Comparison of ENCODE assay signal across 13 cellular contexts in the genomic region with DNA sequence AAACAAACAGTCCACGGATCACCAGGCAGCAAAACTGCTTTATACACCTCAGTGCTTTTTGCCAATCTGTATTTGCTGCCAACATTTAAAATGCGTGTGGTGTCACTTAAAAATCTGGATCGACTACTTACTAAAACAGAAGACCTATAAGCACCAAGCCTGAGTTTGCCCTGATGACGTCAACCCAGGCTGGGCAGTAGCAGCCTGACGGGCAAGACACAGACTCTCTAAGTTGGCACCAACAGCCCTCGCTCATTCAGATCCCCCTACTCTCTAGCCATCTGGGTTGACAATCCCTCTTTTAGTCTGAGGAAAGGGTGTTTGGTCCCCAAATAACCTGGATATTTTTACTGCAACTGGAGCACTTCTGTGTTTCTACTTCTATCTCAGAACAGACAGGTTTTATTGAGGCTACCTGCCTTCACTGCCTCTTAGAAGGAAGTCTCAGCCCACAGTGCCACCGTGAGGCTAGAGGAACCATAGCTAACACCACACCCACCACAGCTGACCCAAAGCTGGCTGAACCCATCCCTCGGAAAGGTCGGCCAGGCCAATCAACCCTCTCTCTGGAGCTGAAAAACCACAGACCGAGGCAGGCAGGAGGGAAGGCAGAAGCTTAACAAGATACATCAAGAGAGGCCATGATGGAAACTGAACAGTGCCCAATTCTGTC. TPM values are rescaled to one million over a fixed set of nuclear protein-coding genes. Genes with fewer than 3 reads are reported as not detected.
DNase-seq lines count a peak whose midpoint lies in the region; ATAC-seq, FAIRE-seq and TF ChIP-seq lines count a peak whose summit lies in the region.
"Had no signal": no experiment of that assay in that cellular context is flagged by ENCODE, and none has a peak within 500 bp of the region (broad histone marks: within the 10 kb centered on the region; RNA-seq: fewer than 3 reads in every experiment).

No MANE protein-coding gene starts in this region.

- H3K4me1 Mint-ChIP-seq in MCF 10A (ENCODE audit: insufficient read depth, unreplicated experiment), result peaks cover 13% of the 10 kb centered on the region
- peaks cover 22% of the 10 kb centered on the region for H3K4me1 Mint-ChIP-seq in activated naive CD8-positive, alpha-beta T cell treated with anti-CD3 and anti-CD28 coated beads for 36 hours

- CTCF ChIA-PET in MCF 10A (lab: Yijun Ruan, JAX) (interaction anchor here (0.5 to 0.6 kb wide), 2 partner anchors 19 to 168 kb away, joined by 3 to 4 read pairs; no protein-coding TSS in a partner anchor), mammary epithelial cell (lab: Charles Lee; ENCODE audit: low non-redundant PET) (interaction anchor here (0.7 kb wide), 1 partner anchor 13 kb away, joined by 5 read pairs; no protein-coding TSS in a partner anchor), GM12878 (lab: Yijun Ruan, JAX) (interaction anchor here (0.8 to 1.3 kb wide), 3 partner anchors 10 to 107 kb away, joined by 3 read pairs; partner anchors contain the start of genes COPE and DDX49)

- H3K9ac ChIP-seq in mammary epithelial cell (ENCODE audit: insufficient read depth, low read length), result no peak overlapping the region
- H3K9ac ChIP-seq in GM12878 (ENCODE audit: control insufficient read depth, insufficient read depth, low read length), result no peak overlapping the region
- no peak overlapping the region for H3K9ac ChIP-seq in keratinocyte (ENCODE audit: control insufficient read depth, extremely low read depth, insufficient read depth, low read length)
- H3K9ac ChIP-seq: KMS-11 had no signal

- RAD21 ChIA-PET in GM12878 (lab: Charles Lee; ENCODE audit: unreplicated experiment), result no interaction called here

- dilution Hi-C loops in mammary epithelial cell (cut with HindIII; ENCODE audit: low sequenced_read_pairs), result loop anchor here (5.0 kb wide), 1 partner anchor 34 kb away; no protein-coding TSS in a partner anchor
- dilution Hi-C loops in keratinocyte (cut with MboI; ENCODE audit: extremely low pct_ligation_motif_present, low sequenced_read_pairs), result no loop called here

- SMC1A ChIA-PET in GM12878 (lab: Charles Lee; ENCODE audit: uncharacterized antibody, unreplicated experiment), result no interaction called here

- no peak overlapping the region for H3K4me3 Mint-ChIP-seq in MCF 10A (ENCODE audit: unreplicated experiment)
- H3K4me3 Mint-ChIP-seq in activated naive CD8-positive, alpha-beta T cell treated with anti-CD3 and anti-CD28 coated beads for 36 hours, result no peak overlapping the region
- H3K4me3 Mint-ChIP-seq: B cell had no signal

- in situ Hi-C loops in mammary epithelial cell (cut with MboI; ENCODE audit: low sequenced_read_pairs in 2 of 2), result no loop called here
- in situ Hi-C loops in GM12878 (cut with MboI), result no loop called here

- FAIRE-seq in GM12878 (lab: Jason Lieb, UNC) (no peak), keratinocyte (lab: Jason Lieb, UNC) (no peak)
- FAIRE-seq: colon had no signal

- H3K27ac Mint-ChIP-seq in MCF 10A (ENCODE audit: low read depth, unreplicated experiment), result peak overlapping the region; percentile 52
- no peak overlapping the region for H3K27ac Mint-ChIP-seq in activated naive CD8-positive, alpha-beta T cell treated with anti-CD3 and anti-CD28 coated beads for 36 hours
- H3K27ac Mint-ChIP-seq: B cell had no signal

- H3K36me3 ChIP-seq in mammary epithelial cell (ENCODE audit: insufficient read depth, low read length) (peaks cover 33% of the 10 kb centered on the region), GM12878 (ENCODE audit: control insufficient read depth in 2 of 2, insufficient read depth in 2 of 2, low read length in 1 of 2) (peaks cover 14 to 44% of the 10 kb centered on the region in 2 experiments), keratinocyte (ENCODE audit: control insufficient read depth in 2 of 2, extremely low read depth in 1 of 2, insufficient read depth in 2 of 2, low read length in 2 of 2) (peaks cover 35 to 46% of the 10 kb centered on the region in 2 experiments), upper lobe of right lung (peaks cover 88% of the 10 kb centered on the region)

- no peaks in the 10 kb centered on the region for H4K20me1 ChIP-seq in mammary epithelial cell (ENCODE audit: insufficient read depth, low read length)
- no peaks in the 10 kb centered on the region for H4K20me1 ChIP-seq in GM12878 (ENCODE audit: control insufficient read depth, insufficient read depth)
- H4K20me1 ChIP-seq in keratinocyte (ENCODE audit: control insufficient read depth, extremely low read depth, insufficient read depth, low read length), result peaks cover 12% of the 10 kb centered on the region

- H3K4me1 ChIP-seq in mammary epithelial cell (ENCODE audit: insufficient read depth, low read length) (peaks cover 9% of the 10 kb centered on the region), GM12878 (ENCODE audit: control insufficient read depth, insufficient read depth, low read length) (no peaks in the 10 kb centered on the region), keratinocyte (ENCODE audit: control insufficient read depth, extremely low read depth, insufficient read depth, low read length) (peaks cover 8% of the 10 kb centered on the region), upper lobe of right lung (peaks cover 7% of the 10 kb centered on the region)

- H3K27ac ChIP-seq in mammary epithelial cell (ENCODE audit: insufficient read depth, low read depth, low read length) (no peak overlapping the region), GM12878 (ENCODE audit: control insufficient read depth, insufficient read depth) (no peak overlapping the region), keratinocyte (ENCODE audit: control insufficient read depth, insufficient read depth, low read length) (no peak overlapping the region), upper lobe of right lung (no peak overlapping the region)
- H3K27ac ChIP-seq: KMS-11, upper lobe of left lung had no signal

- BruUV-seq in MCF 10A (replicated peaks; lab: Mats Ljungman, UMichigan) (no TSS peak), mammary epithelial cell (replicated peaks; lab: Mats Ljungman, UMichigan) (no TSS peak), GM12878 (replicated peaks; lab: Mats Ljungman, UMichigan) (no TSS peak)

- no peaks in the 10 kb centered on the region for H3K27me3 Mint-ChIP-seq in MCF 10A (ENCODE audit: insufficient read depth, unreplicated experiment)
- H3K27me3 Mint-ChIP-seq in activated naive CD8-positive, alpha-beta T cell treated with anti-CD3 and anti-CD28 coated beads for 36 hours, result no peaks in the 10 kb centered on the region
- H3K27me3 Mint-ChIP-seq: B cell had no signal

- H3K27me3 ChIP-seq in mammary epithelial cell (ENCODE audit: insufficient read depth, low read length) (no peaks in the 10 kb centered on the region), GM12878 (replicated peaks in 1 of 2; ENCODE audit: control insufficient read depth in 2 of 2, insufficient read depth in 2 of 2, low read length in 1 of 2) (no peaks in the 10 kb centered on the region), keratinocyte (ENCODE audit: control insufficient read depth, extremely low read depth, insufficient read depth, low read length) (no peaks in the 10 kb centered on the region), upper lobe of right lung (no peaks in the 10 kb centered on the region)
- H3K27me3 ChIP-seq: upper lobe of left lung had no signal

- DNase-seq in MCF 10A (ENCODE audit: unreplicated experiment) (no peak), mammary epithelial cell (no peak), GM12878 (ENCODE audit: low read depth, low spot score) (no peak), keratinocyte (ENCODE audit: low read depth, low spot score) (no peak), upper lobe of right lung (no peak), NCI-H526 treated with DMSO at 0.1 percent for 48 hours (lab: John Stamatoyannopoulos, UW) (no peak), C1 segment of cervical spinal cord (lab: John Stamatoyannopoulos, UW) (no peak)
- DNase-seq in activated naive CD8-positive, alpha-beta T cell treated with anti-CD3 and anti-CD28 coated beads for 36 hours, result no peak
- DNase-seq: stimulated activated CD4-positive, alpha-beta T cell treated with anti-CD3 and anti-CD28 coated beads, Interleukin-1b, Interleukin-23, amount 100 ng/mL, for 48 hours had no signal

- TF ChIP-seq RAD21 in GM12878 (IDR thresholded peaks at IDR 0.05; ENCODE audit: insufficient read depth, low read depth, low read length), result no peak

- no peak overlapping the region for H2AFZ ChIP-seq in mammary epithelial cell (ENCODE audit: low read depth, low read length)
- no peak overlapping the region for H2AFZ ChIP-seq in GM12878 (ENCODE audit: control insufficient read depth, low read depth, low read length)
- H2AFZ ChIP-seq in keratinocyte (ENCODE audit: control insufficient read depth, low read length), result no peak overlapping the region

- no peak for TF ChIP-seq POLR2A in GM12878 (IDR thresholded peaks at IDR 0.05; ENCODE audit: low read depth, low read length)

- H3K9me3 Mint-ChIP-seq in MCF 10A (ENCODE audit: unreplicated experiment), result no peaks in the 10 kb centered on the region
- H3K9me3 Mint-ChIP-seq in activated naive CD8-positive, alpha-beta T cell treated with anti-CD3 and anti-CD28 coated beads for 36 hours, result no peaks in the 10 kb centered on the region

- ATAC-seq in GM12878 (peak; percentile 77), upper lobe of right lung (peak; percentile 76)

- peaks cover 87% of the 10 kb centered on the region for H3K79me2 ChIP-seq in mammary epithelial cell (ENCODE audit: insufficient read depth, low read length)
- peaks cover 24% of the 10 kb centered on the region for H3K79me2 ChIP-seq in GM12878 (ENCODE audit: control insufficient read depth, insufficient read depth, low read length)
- peaks cover 61% of the 10 kb centered on the region for H3K79me2 ChIP-seq in keratinocyte (ENCODE audit: control insufficient read depth, insufficient read depth, low read length)

- no peak for TF ChIP-seq CTCF in MCF 10A (IDR thresholded peaks at IDR 0.05; ENCODE audit: unreplicated experiment)
- TF ChIP-seq CTCF in mammary epithelial cell (conservative IDR thresholded peaks at IDR 0.05 in 1 of 2, IDR thresholded peaks at IDR 0.05 in 1 of 2; ENCODE audit: extremely low read depth in 1 of 2, insufficient read depth in 1 of 2, low read depth in 1 of 2, low read length in 2 of 2), result peak in 1 of 2 donors; percentile 33
- peak; percentile 24 to 51 (median 33); a peak in 2 of 6 replicates for TF ChIP-seq CTCF in GM12878 (IDR thresholded peaks at IDR 0.05 in 2 of 3, conservative IDR thresholded peaks at IDR 0.05 in 1 of 3; ENCODE audit: control insufficient read depth in 2 of 3, extremely low read depth in 1 of 3, insufficient read depth in 1 of 3, low read depth in 3 of 3, low read length in 3 of 3)
- peak; percentile 49 to 71 (median 52) for TF ChIP-seq CTCF in keratinocyte (optimal IDR thresholded peaks at IDR 0.05 in 1 of 3, IDR thresholded peaks at IDR 0.05 in 1 of 3, conservative IDR thresholded peaks at IDR 0.05 in 1 of 3; ENCODE audit: extremely low read depth in 1 of 3, insufficient read depth in 2 of 3, low read length in 3 of 3)
- peak; percentile 21 for TF ChIP-seq CTCF in upper lobe of right lung (IDR thresholded peaks at IDR 0.05)

- H3K4me3 ChIP-seq in mammary epithelial cell (replicated peaks in 1 of 3; ENCODE audit: insufficient read depth in 1 of 3, low read depth in 2 of 3, low read length in 3 of 3) (no peak overlapping the region), GM12878 (no peak overlapping the region), keratinocyte (ENCODE audit: control insufficient read depth in 2 of 3, extremely low read depth in 1 of 3, insufficient read depth in 2 of 3, low read depth in 1 of 3, low read length in 3 of 3) (no peak overlapping the region), upper lobe of right lung (no peak overlapping the region)
- H3K4me3 ChIP-seq: upper lobe of left lung had no signal

- intact Hi-C loops in MCF 10A (cut with micrococcal nuclease) (no loop called here), mammary epithelial cell (cut with micrococcal nuclease) (no loop called here), GM12878 (cut with micrococcal nuclease; ENCODE audit: unreplicated experiment) (no loop called here), upper lobe of right lung (cut with DNase I) (no loop called here)

- TF ChIP-seq EP300 in GM12878 (IDR thresholded peaks at IDR 0.05; ENCODE audit: borderline replicate concordance in 1 of 2, control insufficient read depth in 1 of 2, low read depth in 2 of 2, low read length in 2 of 2), result no peak

- H3K4me2 ChIP-seq in mammary epithelial cell (ENCODE audit: insufficient read depth, low read depth, low read length) (no peak overlapping the region), GM12878 (ENCODE audit: control insufficient read depth, insufficient read depth) (no peak overlapping the region), keratinocyte (ENCODE audit: control insufficient read depth, extremely low read depth, insufficient read depth, low read depth, low read length) (no peak overlapping the region)
- H3K4me2 ChIP-seq: KMS-11 had no signal

- POLR2A ChIA-PET in MCF 10A (lab: Yijun Ruan, JAX), result interaction anchor here (0.6 kb wide), 1 partner anchor 747 kb away, joined by 3 read pairs; no protein-coding TSS in a partner anchor
- POLR2A ChIA-PET in GM12878 (lab: Charles Lee), result no interaction called here

- H3K9me3 ChIP-seq in mammary epithelial cell (replicated peaks; ENCODE audit: insufficient read depth, low read length) (no peaks in the 10 kb centered on the region), GM12878 (replicated peaks; ENCODE audit: control insufficient read depth, insufficient read depth, low read length) (no peaks in the 10 kb centered on the region), keratinocyte (ENCODE audit: control insufficient read depth, low read depth, low read length) (no peaks in the 10 kb centered on the region), upper lobe of right lung (no peaks in the 10 kb centered on the region)
- H3K9me3 ChIP-seq: upper lobe of left lung had no signal

- H3K36me3 Mint-ChIP-seq in MCF 10A (ENCODE audit: insufficient read depth, unreplicated experiment), result peaks cover 94% of the 10 kb centered on the region
- peaks cover 28% of the 10 kb centered on the region for H3K36me3 Mint-ChIP-seq in activated naive CD8-positive, alpha-beta T cell treated with anti-CD3 and anti-CD28 coated beads for 36 hours

- WGBS in mammary epithelial cell (ENCODE audit: low coverage, missing lambda C conversion rate), result 73% methylated on average over 9 of the region's 10 CpGs
- 63% methylated on average over 10 of the region's 10 CpGs for WGBS in GM12878 (ENCODE audit: insufficient coverage, insufficient replicate concordance, low lambda C conversion rate, missing lambda C conversion rate)

- H3K9me1 ChIP-seq in keratinocyte (ENCODE audit: control insufficient read depth, extremely low read depth, insufficient read depth, low read length), result no peaks in the 10 kb centered on the region

RNA-seq across cellular contexts. Expression of gene SUGP2, which starts 6.9 kb away (rescaled TPM):
- 69.1 and 75.8 TPM in 2 replicates for total RNA-seq in MCF 10A (2022)
- total RNA-seq in mammary epithelial cell, result 10 to 100 TPM; 34.0 to 59.5 TPM
- polyA plus RNA-seq in mammary epithelial cell, result 28.1 TPM
- polyA minus RNA-seq in mammary epithelial cell, result 38.5 TPM
- total RNA-seq in GM12878 (2013; cell fraction: nucleolus; rRNA removed), result 284 and 324 TPM in 2 replicates
- 56.5 and 56.7 TPM in 2 replicates for total RNA-seq in GM12878 (2014; rRNA removed)
- 55.3 and 56.4 TPM in 2 replicates for total RNA-seq in GM12878 (2014; rRNA removed; fragmentation: Illumina TruSeq; extraction: Trizol)
- 93.9 and 102 TPM in 2 replicates for total RNA-seq in GM12878 (2021)
- polyA plus RNA-seq in GM12878 (2011; ENCODE audit: low read depth), result 68.8 TPM
- polyA plus RNA-seq in GM12878 (2011; rRNA removed), result 113 and 120 TPM in 2 replicates
- polyA plus RNA-seq in GM12878 (2011; cell fraction: cytosol; rRNA removed), result 97.9 and 128 TPM in 2 replicates
- 312 and 337 TPM in 2 replicates for polyA plus RNA-seq in GM12878 (2011; cell fraction: nucleus; rRNA removed)
- 85.6 and 107 TPM in 2 replicates for polyA plus RNA-seq in GM12878 (2012)
- 79.0 and 82.1 TPM in 2 replicates for polyA plus RNA-seq in GM12878 (2014; fragmentation: Illumina TruSeq; extraction: Trizol)
- polyA plus RNA-seq in GM12878 (2014; fragmentation: Nextera tagmentation; extraction: Ambion mirVana), result 10 to 100 TPM; 15.0 to 38.6 TPM
- polyA plus RNA-seq in GM12878 (2014; rRNA removed), result 120 and 126 TPM in 2 replicates
- 10 to 100 TPM; 56.7 to 57.6 TPM for polyA plus RNA-seq in GM12878 (2016; fragmentation: Nextera tagmentation; extraction: Ambion mirVana)
- 33.2 and 44.7 TPM in 2 replicates for polyA minus RNA-seq in GM12878 (2011; rRNA and poly(A)+ RNA removed)
- 16.0 and 22.8 TPM in 2 replicates for polyA minus RNA-seq in GM12878 (2011; cell fraction: cytosol; rRNA and poly(A)+ RNA removed)
- 50.5 and 55.7 TPM in 2 replicates for polyA minus RNA-seq in GM12878 (2011; cell fraction: nucleus; rRNA and poly(A)+ RNA removed)
- 39.6 to 57.9 TPM (median 51.2 TPM) in 3 replicates for polyA plus RNA-seq in keratinocyte
- 10.5 TPM for polyA plus RNA-seq in keratinocyte (2011; ENCODE audit: low read depth)
- polyA plus RNA-seq in keratinocyte (2011; cell fraction: cytosol; rRNA removed), result 21.1 and 25.1 TPM in 2 replicates
- polyA plus RNA-seq in keratinocyte (2011; cell fraction: nucleus; rRNA removed), result 222 and 229 TPM in 2 replicates
- 31.8 and 38.0 TPM in 2 replicates for polyA plus RNA-seq in keratinocyte (2012; ENCODE audit: low replicate concordance)
- polyA minus RNA-seq in keratinocyte, result 18.2 to 32.5 TPM (median 22.3 TPM) in 3 replicates
- polyA minus RNA-seq in keratinocyte (2011; cell fraction: cytosol; rRNA and poly(A)+ RNA removed), result 12.1 TPM
- polyA minus RNA-seq in keratinocyte (2011; cell fraction: nucleus; rRNA and poly(A)+ RNA removed), result 32.5 and 51.0 TPM in 2 replicates
- 75.6 TPM for total RNA-seq in upper lobe of right lung
- total RNA-seq in activated naive CD8-positive, alpha-beta T cell treated with anti-CD3 and anti-CD28 coated beads for 36 hours, result 10 to 100 TPM; 74.2 to 81.8 TPM

RNA-seq across cellular contexts. Expression of gene ARMC6, which starts 7.0 kb away (rescaled TPM):
- 24.8 and 37.1 TPM in 2 replicates for total RNA-seq in MCF 10A (2022)
- total RNA-seq in mammary epithelial cell, result 10 to 100 TPM; 35.1 to 37.7 TPM
- polyA plus RNA-seq in mammary epithelial cell, result 42.6 TPM
- polyA minus RNA-seq in mammary epithelial cell, result 62.6 TPM
- 26.5 and 28.8 TPM in 2 replicates for total RNA-seq in GM12878 (2013; cell fraction: nucleolus; rRNA removed)
- total RNA-seq in GM12878 (2014; rRNA removed), result 54.6 and 64.4 TPM in 2 replicates
- 22.8 and 27.1 TPM in 2 replicates for total RNA-seq in GM12878 (2014; rRNA removed; fragmentation: Illumina TruSeq; extraction: Trizol)
- 45.3 and 53.9 TPM in 2 replicates for total RNA-seq in GM12878 (2021)
- polyA plus RNA-seq in GM12878 (2011; ENCODE audit: low read depth), result 6.5 TPM
- 20.0 and 26.5 TPM in 2 replicates for polyA plus RNA-seq in GM12878 (2011; rRNA removed)
- polyA plus RNA-seq in GM12878 (2011; cell fraction: cytosol; rRNA removed), result 32.8 and 53.0 TPM in 2 replicates
- polyA plus RNA-seq in GM12878 (2011; cell fraction: nucleus; rRNA removed), result 54.8 and 64.4 TPM in 2 replicates
- polyA plus RNA-seq in GM12878 (2012), result 17.5 and 20.1 TPM in 2 replicates
- 15.8 and 32.4 TPM in 2 replicates for polyA plus RNA-seq in GM12878 (2014; fragmentation: Illumina TruSeq; extraction: Trizol)
- polyA plus RNA-seq in GM12878 (2014; fragmentation: Nextera tagmentation; extraction: Ambion mirVana), result 1 to 10 TPM; 1.1 to 2.6 TPM
- 50.8 and 53.5 TPM in 2 replicates for polyA plus RNA-seq in GM12878 (2014; rRNA removed)
- 10 to 100 TPM; 54.3 to 59.1 TPM for polyA plus RNA-seq in GM12878 (2016; fragmentation: Nextera tagmentation; extraction: Ambion mirVana)
- 34.6 and 49.9 TPM in 2 replicates for polyA minus RNA-seq in GM12878 (2011; rRNA and poly(A)+ RNA removed)
- polyA minus RNA-seq in GM12878 (2011; cell fraction: cytosol; rRNA and poly(A)+ RNA removed), result 21.7 and 25.0 TPM in 2 replicates
- polyA minus RNA-seq in GM12878 (2011; cell fraction: nucleus; rRNA and poly(A)+ RNA removed), result 10.0 and 16.0 TPM in 2 replicates
- polyA plus RNA-seq in keratinocyte, result 23.8 to 32.7 TPM (median 30.7 TPM) in 3 replicates
- 12.2 TPM for polyA plus RNA-seq in keratinocyte (2011; ENCODE audit: low read depth)
- 24.1 and 37.6 TPM in 2 replicates for polyA plus RNA-seq in keratinocyte (2011; cell fraction: cytosol; rRNA removed)
- polyA plus RNA-seq in keratinocyte (2011; cell fraction: nucleus; rRNA removed), result 27.1 and 37.3 TPM in 2 replicates
- polyA plus RNA-seq in keratinocyte (2012; ENCODE audit: low replicate concordance), result 15.3 and 37.1 TPM in 2 replicates
- 36.4 to 68.3 TPM (median 43.0 TPM) in 3 replicates for polyA minus RNA-seq in keratinocyte
- polyA minus RNA-seq in keratinocyte (2011; cell fraction: cytosol; rRNA and poly(A)+ RNA removed), result 58.5 TPM
- polyA minus RNA-seq in keratinocyte (2011; cell fraction: nucleus; rRNA and poly(A)+ RNA removed), result 20.7 and 24.2 TPM in 2 replicates
- 21.7 TPM for total RNA-seq in upper lobe of right lung
- 10 to 100 TPM; 51.3 to 54.0 TPM for total RNA-seq in activated naive CD8-positive, alpha-beta T cell treated with anti-CD3 and anti-CD28 coated beads for 36 hours

RNA-seq across cellular contexts. Expression of gene SLC25A42, which starts 37.4 kb away (rescaled TPM):
- total RNA-seq in MCF 10A (2022), result 3.1 and 3.7 TPM in 2 replicates
- 1 to 10 TPM; 3.0 to 5.1 TPM for total RNA-seq in mammary epithelial cell
- 3.0 TPM for polyA plus RNA-seq in mammary epithelial cell
- polyA minus RNA-seq in mammary epithelial cell, result 0.26 TPM
- 12.8 and 17.0 TPM in 2 replicates for total RNA-seq in GM12878 (2013; cell fraction: nucleolus; rRNA removed)
- total RNA-seq in GM12878 (2014; rRNA removed), result 8.0 and 10.4 TPM in 2 replicates
- 5.2 and 7.0 TPM in 2 replicates for total RNA-seq in GM12878 (2014; rRNA removed; fragmentation: Illumina TruSeq; extraction: Trizol)
- 17.0 and 17.2 TPM in 2 replicates for total RNA-seq in GM12878 (2021)
- polyA plus RNA-seq in GM12878 (2011; ENCODE audit: low read depth), result 8.4 TPM
- polyA plus RNA-seq in GM12878 (2011; rRNA removed), result 3.6 and 5.9 TPM in 2 replicates
- 7.4 and 10.1 TPM in 2 replicates for polyA plus RNA-seq in GM12878 (2011; cell fraction: cytosol; rRNA removed)
- 18.8 and 20.1 TPM in 2 replicates for polyA plus RNA-seq in GM12878 (2011; cell fraction: nucleus; rRNA removed)
- polyA plus RNA-seq in GM12878 (2012), result 16.6 and 17.5 TPM in 2 replicates
- 4.2 and 8.8 TPM in 2 replicates for polyA plus RNA-seq in GM12878 (2014; fragmentation: Illumina TruSeq; extraction: Trizol)
- 1 to 10 TPM in 1 of 2 experiments, under 1 TPM in 1; 0.24 to 1.5 TPM for polyA plus RNA-seq in GM12878 (2014; fragmentation: Nextera tagmentation; extraction: Ambion mirVana)
- polyA plus RNA-seq in GM12878 (2014; rRNA removed), result 14.5 and 18.0 TPM in 2 replicates
- polyA plus RNA-seq in GM12878 (2016; fragmentation: Nextera tagmentation; extraction: Ambion mirVana), result 10 to 100 TPM; 17.4 to 19.2 TPM
- polyA minus RNA-seq in GM12878 (2011; rRNA and poly(A)+ RNA removed), result 5.5 and 8.1 TPM in 2 replicates
- polyA minus RNA-seq in GM12878 (2011; cell fraction: cytosol; rRNA and poly(A)+ RNA removed), result 4.8 and 10.7 TPM in 2 replicates
- 4.1 and 5.5 TPM in 2 replicates for polyA minus RNA-seq in GM12878 (2011; cell fraction: nucleus; rRNA and poly(A)+ RNA removed)
- 1.2 to 2.2 TPM (median 1.9 TPM) in 3 replicates for polyA plus RNA-seq in keratinocyte
- polyA plus RNA-seq in keratinocyte (2011; ENCODE audit: low read depth), result 0.49 TPM
- polyA plus RNA-seq in keratinocyte (2011; cell fraction: cytosol; rRNA removed), result 1.7 and 2.6 TPM in 2 replicates
- 3.7 and 6.0 TPM in 2 replicates for polyA plus RNA-seq in keratinocyte (2011; cell fraction: nucleus; rRNA removed)
- 1.6 and 3.0 TPM in 2 replicates for polyA plus RNA-seq in keratinocyte (2012; ENCODE audit: low replicate concordance)
- 1.7 to 3.7 TPM (median 3.4 TPM) in 3 replicates for polyA minus RNA-seq in keratinocyte
- 1.2 TPM for polyA minus RNA-seq in keratinocyte (2011; cell fraction: cytosol; rRNA and poly(A)+ RNA removed)
- polyA minus RNA-seq in keratinocyte (2011; cell fraction: nucleus; rRNA and poly(A)+ RNA removed), result 2.0 and 2.9 TPM in 2 replicates
- total RNA-seq in upper lobe of right lung, result 12.7 TPM
- 10 to 100 TPM in 1 of 2 experiments, 1 to 10 TPM in 1; 8.0 to 10.3 TPM for total RNA-seq in activated naive CD8-positive, alpha-beta T cell treated with anti-CD3 and anti-CD28 coated beads for 36 hours
